Comparison of ENCODE assay signal across 14 cellular contexts in the genomic region with DNA sequence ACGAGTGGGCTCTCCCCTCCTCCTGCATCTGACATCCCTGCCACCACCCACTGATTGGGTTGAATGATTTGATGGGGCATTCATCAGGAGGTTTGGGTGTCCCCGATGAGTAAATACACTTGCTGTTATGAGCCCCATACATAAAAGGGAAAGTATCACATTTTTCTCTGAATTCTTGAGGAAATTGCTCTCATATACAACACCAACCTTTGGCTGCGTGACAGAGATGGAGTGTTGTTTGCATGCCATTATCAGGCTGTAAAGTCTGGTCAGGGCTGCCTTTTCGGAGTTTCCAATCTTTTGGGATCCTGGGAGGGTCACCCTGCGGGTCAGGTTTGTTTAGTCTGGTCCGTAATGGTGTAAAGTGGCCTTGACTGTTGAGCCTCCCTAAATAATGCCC.
DNase-seq lines count a peak whose midpoint lies in the region; ATAC-seq and TF ChIP-seq lines count a peak whose summit lies in the region.
"Had no signal": no experiment of that assay in that cellular context is flagged by ENCODE, and none has a peak within 500 bp of the region (broad histone marks: within the 10 kb centered on the region; RNA-seq: fewer than 3 reads in every experiment).

No MANE protein-coding gene starts in this region.

- no peaks in the 10 kb centered on the region for H3K36me3 Mint-ChIP-seq in progenitor cell of endocrine pancreas (ENCODE audit: insufficient read depth)
- H3K36me3 Mint-ChIP-seq: CD8-positive, alpha-beta memory T cell had no signal

- H4K20me1 ChIP-seq in fibroblast of lung (ENCODE audit: control insufficient read depth, extremely low read depth, insufficient read depth, low read length): no peaks in the 10 kb centered on the region

- POLR2A ChIA-PET in HEK293T (lab: Yijun Ruan, JAX): interaction anchor here (1.1 kb wide), 1 partner anchor 773 kb away, joined by 3 read pairs; no protein-coding TSS in a partner anchor

- H3K79me2 ChIP-seq in fibroblast of lung (ENCODE audit: control insufficient read depth, insufficient read depth, low read length): no peaks in the 10 kb centered on the region

- peaks cover 72% of the 10 kb centered on the region for H3K27me3 Mint-ChIP-seq in progenitor cell of endocrine pancreas

- ATAC-seq in HG02588 (IDR thresholded peaks at IDR 0.05; ENCODE audit: unreplicated experiment) (no peak), left lobe of liver (no peak)
- ATAC-seq: Right ventricle myocardium inferior, SK-N-SH treated with all-trans-retinoic acid at 6 μM for 48 hours had no signal

- no peaks in the 10 kb centered on the region for H3K9me3 ChIP-seq in SK-N-MC (ENCODE audit: low read depth, low read length)
- no peaks in the 10 kb centered on the region for H3K9me3 ChIP-seq in fibroblast of lung (ENCODE audit: control insufficient read depth, insufficient read depth, low read depth, low read length)

- peaks cover 2% of the 10 kb centered on the region for H3K4me1 ChIP-seq in fibroblast of lung (ENCODE audit: control insufficient read depth, extremely low read depth, insufficient read depth, low read length)

- H3K27me3 ChIP-seq in fibroblast of lung (ENCODE audit: control insufficient read depth, insufficient read depth, low read length): no peaks in the 10 kb centered on the region

- H3K27ac Mint-ChIP-seq in progenitor cell of endocrine pancreas: peak overlapping the region; percentile 29
- H3K27ac Mint-ChIP-seq: CD8-positive, alpha-beta memory T cell had no signal

- H3K9me3 Mint-ChIP-seq in progenitor cell of endocrine pancreas (ENCODE audit: low read depth): no peaks in the 10 kb centered on the region
- H3K9me3 Mint-ChIP-seq: CD8-positive, alpha-beta memory T cell had no signal

- H2AFZ ChIP-seq in fibroblast of lung (ENCODE audit: low read length): no peak overlapping the region

- H3K4me3 ChIP-seq in SK-N-MC (peak overlapping the region; percentile 23; the same call in 1 of the 2 replicates), fibroblast of lung (replicated peaks in 1 of 4; ENCODE audit: control extremely low read depth in 1 of 4, insufficient read depth in 1 of 4, low read depth in 3 of 4, low read length in 4 of 4) (no peak overlapping the region)

- peaks cover 23% of the 10 kb centered on the region for H3K4me1 Mint-ChIP-seq in progenitor cell of endocrine pancreas (ENCODE audit: low read depth)
- H3K4me1 Mint-ChIP-seq: CD8-positive, alpha-beta memory T cell had no signal

- no peak overlapping the region for H3K4me3 Mint-ChIP-seq in progenitor cell of endocrine pancreas (ENCODE audit: low read depth)
- H3K4me3 Mint-ChIP-seq: CD8-positive, alpha-beta memory T cell had no signal

- H3K27ac ChIP-seq in SK-N-MC: peak overlapping the region; percentile 94
- H3K27ac ChIP-seq in fibroblast of lung (ENCODE audit: insufficient read depth, low read length): no peak overlapping the region
- H3K27ac ChIP-seq: HL-60 had no signal

- H3K36me3 ChIP-seq in SK-N-MC (ENCODE audit: insufficient read depth, low read length) (no peaks in the 10 kb centered on the region), fibroblast of lung (ENCODE audit: control insufficient read depth, insufficient read depth, low read length) (no peaks in the 10 kb centered on the region)

- peak overlapping the region; percentile 62 for H3K4me2 ChIP-seq in fibroblast of lung (ENCODE audit: extremely low read depth, insufficient read depth, low read length)

- TF ChIP-seq CTCF in fibroblast of lung (conservative IDR thresholded peaks at IDR 0.05 in 1 of 2, IDR thresholded peaks at IDR 0.05 in 1 of 2; ENCODE audit: low read depth in 1 of 2, low read length in 2 of 2) (no peak), progenitor cell of endocrine pancreas (IDR thresholded peaks at IDR 0.05; ENCODE audit: unreplicated experiment) (no peak)

- DNase-seq in HEK293T (ENCODE audit: extremely low spot score) (no peak), SK-N-MC (ENCODE audit: low read depth, low spot score) (no peak), fibroblast of lung (ENCODE audit: low read depth in 2 of 2) (peak in 1 of 2 donors; percentile 77), progenitor cell of endocrine pancreas (ENCODE audit: low spot score, unreplicated experiment) (no peak), left lobe of liver (ENCODE audit: low spot score) (no peak)
- DNase-seq in NK-92 treated with Interleukin-12 subunit alpha and Interleukin-12 subunit beta, amount 100 ng/mL, for 24 hours (lab: John Stamatoyannopoulos, UW): no peak
- DNase-seq in stimulated activated CD4-positive, alpha-beta T cell treated with anti-CD3 and anti-CD28 coated beads, Interleukin-2, amount 100 ng/mL, for 48 hours: no peak
- DNase-seq: CD8-positive, alpha-beta memory T cell; NCI-H187 treated with DMSO at 0.1 percent for 48 hours; NCI-H446 had no signal

- CTCF ChIA-PET in HEK293T (lab: Yijun Ruan, JAX): no interaction called here

- H3K9ac ChIP-seq in SK-N-MC (ENCODE audit: insufficient read length) (peak overlapping the region; percentile 11), fibroblast of lung (ENCODE audit: insufficient read depth, low read length) (no peak overlapping the region)

TF ChIP-seq in HEK293T, 16 proteins besides CTCF, POLR2A, EP300 and RAD21:
- TF ChIP-seq SP1 (IDR thresholded peaks at IDR 0.05): no peak
- TF ChIP-seq, protein P1, sequence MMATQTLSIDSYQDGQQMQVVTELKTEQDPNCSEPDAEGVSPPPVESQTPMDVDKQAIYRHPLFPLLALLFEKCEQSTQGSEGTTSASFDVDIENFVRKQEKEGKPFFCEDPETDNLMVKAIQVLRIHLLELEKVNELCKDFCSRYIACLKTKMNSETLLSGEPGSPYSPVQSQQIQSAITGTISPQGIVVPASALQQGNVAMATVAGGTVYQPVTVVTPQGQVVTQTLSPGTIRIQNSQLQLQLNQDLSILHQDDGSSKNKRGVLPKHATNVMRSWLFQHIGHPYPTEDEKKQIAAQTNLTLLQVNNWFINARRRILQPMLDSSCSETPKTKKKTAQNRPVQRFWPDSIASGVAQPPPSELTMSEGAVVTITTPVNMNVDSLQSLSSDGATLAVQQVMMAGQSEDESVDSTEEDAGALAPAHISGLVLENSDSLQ (IDR thresholded peaks at IDR 0.05): peak; percentile 71
TF ChIP-seq in HEK293T: peak in this region for 1.
